Comparison of ENCODE assay signal across 23 cellular contexts in the genomic region with DNA sequence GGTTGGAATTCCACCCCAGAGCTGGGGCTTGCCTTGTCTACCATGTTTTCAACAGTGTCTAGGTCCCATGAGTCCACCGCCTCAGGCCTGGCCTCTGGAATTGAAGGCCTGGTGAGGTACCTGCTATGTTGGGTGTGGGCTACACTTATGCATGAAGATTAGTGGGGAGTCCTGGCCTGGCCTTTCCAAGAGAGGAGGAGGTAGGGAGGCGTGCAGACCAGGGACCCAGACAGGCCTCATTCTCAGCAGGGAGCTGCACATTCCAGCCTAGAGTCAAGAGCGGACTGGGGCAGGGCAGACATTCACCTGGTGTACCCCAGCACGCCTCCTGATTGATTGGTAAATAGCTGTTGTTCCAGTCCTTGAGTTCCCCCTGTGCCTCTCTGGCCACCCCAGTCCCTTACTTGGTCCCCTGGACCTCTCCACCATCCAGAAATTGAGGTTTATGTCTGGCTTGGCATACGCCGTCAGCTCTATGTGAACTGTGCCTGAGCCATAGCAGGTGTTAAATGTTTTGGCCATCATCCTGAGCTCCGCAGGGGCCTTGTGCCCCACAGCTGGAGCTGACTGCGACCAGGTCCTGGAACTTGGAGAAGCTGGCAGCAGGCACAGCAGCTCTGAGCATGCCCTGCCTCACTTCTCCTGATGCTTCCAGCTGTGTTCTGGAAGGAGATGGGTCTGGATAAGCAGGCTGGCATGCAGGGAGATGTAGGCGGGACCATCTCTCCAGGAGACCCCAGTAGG.
"Had no signal": no experiment of that assay in that cellular context is flagged by ENCODE, and none has a peak within 500 bp of the region (broad histone marks: within the 10 kb centered on the region; RNA-seq: fewer than 3 reads in every experiment).

No MANE protein-coding gene starts in this region.

- H3K4me3 ChIP-seq: ascending aorta, coronary artery, lung, prostate gland, right atrium auricular region, testis had no signal

- H3K36me3 ChIP-seq: ascending aorta, prostate gland, right atrium auricular region had no signal

- H3K27ac ChIP-seq: ascending aorta, coronary artery, prostate gland, right atrium auricular region, testis had no signal

- H3K27me3 ChIP-seq: ascending aorta, right atrium auricular region, testis had no signal

- H3K4me1 ChIP-seq: ascending aorta, prostate gland, right atrium auricular region had no signal

- ATAC-seq: activated naive CD8-positive, alpha-beta T cell treated with anti-CD3 and anti-CD28 coated beads, Interleukin-2, amount 50 U/mL, for 24 hours; natural killer cell; stimulated activated memory B cell treated with anti-CD40 and anti-IgM and Interleukin-4, amounts not matched to agents 10 μg/mL and 1 μg/mL and 100 μg/mL, for 72 hours had no signal

- DNase-seq: activated CD4-positive, alpha-beta memory T cell treated with anti-CD3 and anti-CD28 coated beads, Interleukin-2, amount 10 ng/mL, durations not matched to agents 7 days and 5 days; activated CD4-positive, alpha-beta T cell treated with anti-CD3 and anti-CD28 coated beads for 48 hours; activated CD4-positive, CD25-positive, alpha-beta regulatory T cell; activated naive CD4-positive, alpha-beta T cell treated with anti-CD3 and anti-CD28 coated beads for 36 hours; activated naive CD8-positive, alpha-beta T cell treated with anti-CD3 and anti-CD28 coated beads, Interleukin-2, amount 50 U/mL, for 24 hours; activated T-cell treated with anti-CD3 and anti-CD28 coated beads, Interleukin-2, amount 50 U/mL, for 1 hour; erythroblast; foreskin melanocyte; glutamatergic neuron; hypothalamus; islet precursor cell; natural killer cell; nucleus accumbens; small intestine; stimulated activated CD4-positive, alpha-beta T cell treated with anti-CD3 and anti-CD28 coated beads, Interleukin-4, amount 100 ng/mL, for 24 hours; T-helper 9 cell; testis had no signal

- H3K9me3 ChIP-seq: ascending aorta, prostate gland, right atrium auricular region, testis had no signal
